Comparison of ENCODE assay signal across 8 cellular contexts in genomic region chr5:153831976-153832375, GRCh38.
A peak's percentile ranks its signal among the peaks of the same experiment; 100 is the strongest.
DNase-seq lines count a peak whose midpoint lies in the region; ATAC-seq and TF ChIP-seq lines count a peak whose summit lies in the region.

No MANE protein-coding gene starts in this region.

- H3K79me2 ChIP-seq in HCT116 (ENCODE audit: insufficient read depth, low read length): no peaks in the 10 kb centered on the region

- H3K36me3 Mint-ChIP-seq in CD4-positive, alpha-beta T cell (ENCODE audit: low read depth): no peaks in the 10 kb centered on the region
- no peaks in the 10 kb centered on the region for H3K36me3 Mint-ChIP-seq in glutamatergic neuron (ENCODE audit: unreplicated experiment)

- H3K4me1 Mint-ChIP-seq in CD4-positive, alpha-beta T cell (ENCODE audit: low read depth): no peaks in the 10 kb centered on the region
- H3K4me1 Mint-ChIP-seq in glutamatergic neuron (ENCODE audit: low read depth, unreplicated experiment): no peaks in the 10 kb centered on the region

- intact Hi-C loops in HCT116 (cut with micrococcal nuclease): no loop called here
- intact Hi-C loops in CD4-positive, alpha-beta T cell (cut with DNase I, micrococcal nuclease): no loop called here

- no TSS peak for BruUV-seq in HCT116 (replicated peaks; lab: Mats Ljungman, UMichigan)

- no peaks in the 10 kb centered on the region for H3K9me3 ChIP-seq in HCT116 (ENCODE audit: control insufficient read depth in 1 of 2, insufficient read depth in 1 of 2, low read depth in 1 of 2, low read length in 2 of 2)
- H3K9me3 ChIP-seq in CD4-positive, alpha-beta T cell (ENCODE audit: control insufficient read depth, low read length): no peaks in the 10 kb centered on the region

- H4K20me1 ChIP-seq in HCT116 (ENCODE audit: insufficient read depth): no peaks in the 10 kb centered on the region

- peak overlapping the region; percentile 96 for H2AFZ ChIP-seq in HCT116 (ENCODE audit: low read depth, low read length, poor library complexity, severe bottlenecking)

- TF ChIP-seq CTCF in GM12865 (IDR thresholded peaks at IDR 0.05; ENCODE audit: insufficient read depth, low read depth, low read length, missing control alignments): no peak
- TF ChIP-seq CTCF in HCT116 (IDR thresholded peaks at IDR 0.05 in 2 of 3, conservative IDR thresholded peaks at IDR 0.05 in 1 of 3; ENCODE audit: borderline replicate concordance in 1 of 3, insufficient read depth in 1 of 3, low read depth in 2 of 3, low read length in 2 of 3): no peak
- no peak for TF ChIP-seq CTCF in CD4-positive, alpha-beta T cell (IDR thresholded peaks at IDR 0.05)
- TF ChIP-seq CTCF in glutamatergic neuron (IDR thresholded peaks at IDR 0.05; ENCODE audit: partially characterized antibody, unreplicated experiment): no peak

- peaks cover 3% of the 10 kb centered on the region for H3K9me3 Mint-ChIP-seq in CD4-positive, alpha-beta T cell
- no peaks in the 10 kb centered on the region for H3K9me3 Mint-ChIP-seq in glutamatergic neuron (ENCODE audit: unreplicated experiment)

- no peaks in the 10 kb centered on the region for H3K4me1 ChIP-seq in HCT116 (ENCODE audit: control insufficient read depth in 1 of 2, insufficient read depth in 2 of 2, low read length in 2 of 2)

- TF ChIP-seq POLR2A in HCT116 (IDR thresholded peaks at IDR 0.05; ENCODE audit: borderline replicate concordance, extremely low read depth, insufficient read depth, insufficient read length): no peak

- H3K36me3 ChIP-seq in HCT116 (ENCODE audit: control insufficient read depth in 1 of 2, insufficient read depth in 2 of 2, low read length in 2 of 2): no peaks in the 10 kb centered on the region

- RAD21 ChIA-PET in HCT116 (lab: Charles Lee; ENCODE audit: low non-redundant PET in 1 of 2, low total read pairs in 2 of 2, uncharacterized antibody in 2 of 2, unreplicated experiment in 2 of 2): no interaction called here

- DNase-seq in GM12865 (ENCODE audit: low read depth): peak; percentile 64
- DNase-seq in HCT116 (ENCODE audit: low read depth, low spot score): peak; percentile 60
- DNase-seq in NCI-H226: peak; percentile 59
- peak; percentile 0 for DNase-seq in fibroblast of peridontal ligament (ENCODE audit: extremely low read depth)
- DNase-seq in cerebellum (ENCODE audit: low spot score): no peak
- no peak for DNase-seq in CD4-positive, alpha-beta T cell
- DNase-seq in glutamatergic neuron: no peak
- no peak for DNase-seq in epidermal melanocyte (ENCODE audit: insufficient read length, low spot score)

- no peak overlapping the region for H3K27ac Mint-ChIP-seq in CD4-positive, alpha-beta T cell
- H3K27ac Mint-ChIP-seq in glutamatergic neuron (ENCODE audit: unreplicated experiment): no peak overlapping the region

- no peaks in the 10 kb centered on the region for H3K9me2 ChIP-seq in HCT116 (ENCODE audit: insufficient read depth)

- CTCF ChIA-PET in HCT116 (lab: Charles Lee): interaction anchor here (0.8 kb wide), 1 partner anchor 133 kb away, joined by 3 read pairs; no protein-coding TSS in a partner anchor
- CTCF ChIA-PET in CD4-positive, alpha-beta T cell (lab: Charles Lee): no interaction called here

- POLR2A ChIA-PET in HCT116 (lab: Charles Lee): no interaction called here
- POLR2A ChIA-PET in CD4-positive, alpha-beta T cell (lab: Charles Lee): no interaction called here

- H3K27me3 Mint-ChIP-seq in CD4-positive, alpha-beta T cell: peaks cover 4% of the 10 kb centered on the region
- no peaks in the 10 kb centered on the region for H3K27me3 Mint-ChIP-seq in glutamatergic neuron (ENCODE audit: unreplicated experiment)

- H3K9ac ChIP-seq in HCT116 (ENCODE audit: low read length): no peak overlapping the region

- H3K4me2 ChIP-seq in HCT116 (ENCODE audit: low read length): 0 out of 2 replicates have a peak overlapping the region, but pooled peaks have one; percentile 28

- H3K4me3 ChIP-seq in GM12865 (ENCODE audit: low read depth, low read length) (no peak overlapping the region), HCT116 (replicated peaks in 1 of 2; ENCODE audit: low read depth in 1 of 2, low read length in 2 of 2) (no peak overlapping the region)

- no peak overlapping the region for H3K27ac ChIP-seq in HCT116 (ENCODE audit: low read depth, low read length)
- no peak overlapping the region for H3K27ac ChIP-seq in CD4-positive, alpha-beta T cell (ENCODE audit: low read depth, low read length)

- H3K27me3 ChIP-seq in HCT116 (ENCODE audit: insufficient read depth, low read length): 0 out of 2 replicates have a peak, but pooled peaks cover 4% of the 10 kb centered on the region
- no peaks in the 10 kb centered on the region for H3K27me3 ChIP-seq in CD4-positive, alpha-beta T cell (ENCODE audit: control insufficient read depth, insufficient read depth, low read length)

- TF ChIP-seq RAD21 in HCT116 (IDR thresholded peaks at IDR 0.05; ENCODE audit: low read depth): no peak

- no peak overlapping the region for H3K4me3 Mint-ChIP-seq in CD4-positive, alpha-beta T cell
- H3K4me3 Mint-ChIP-seq in glutamatergic neuron (ENCODE audit: unreplicated experiment): no peak overlapping the region

- peak; percentile 90 for ATAC-seq in HCT116
- ATAC-seq in CD4-positive, alpha-beta T cell (ENCODE audit: poor library complexity): no peak

TF ChIP-seq in HCT116, 20 proteins besides CTCF, POLR2A, EP300 and RAD21:
- TF ChIP-seq EZH2phosphoT487 (IDR thresholded peaks at IDR 0.05; ENCODE audit: borderline replicate concordance) (no peak), SP1 (IDR thresholded peaks at IDR 0.05; ENCODE audit: low read depth) (peak; percentile 71), CBX3 (IDR thresholded peaks at IDR 0.05; ENCODE audit: low read depth) (peak; percentile 26; the same call in 1 of the 2 replicates)

Comparison
In these comparisons a context has a peak if more than half of its experiments do, and no peak if none do; other contexts are left out.
1. DNase-seq: peak in GM12865 (single experiment), HCT116 (single experiment), NCI-H226 (single experiment) and fibroblast of peridontal ligament (single experiment); none in cerebellum (single experiment), CD4-positive, alpha-beta T cell (0 of 10), glutamatergic neuron (single experiment) and epidermal melanocyte (single experiment).